In genomic region chr2:176122633-176123482, GRCh38 we compare ENCODE assay signal across 8 cellular contexts. TPM values are rescaled to one million over a fixed set of nuclear protein-coding genes. Genes with fewer than 3 reads are reported as not detected.
DNase-seq lines count a peak whose midpoint lies in the region; ATAC-seq and TF ChIP-seq lines count a peak whose summit lies in the region.

HOXD9 (plus strand) TSS chr2:176122719; CDS start chr2:176122769, 50 bp downstream.

- H3K27me3 ChIP-seq in SJCRH30 (no peaks in the 10 kb centered on the region), esophagus squamous epithelium (peaks cover 40 to 100% (median 54%) of the 10 kb centered on the region in 4 donors), osteoblast (ENCODE audit: insufficient read depth, low read length) (peaks cover 64% of the 10 kb centered on the region)

- peak within 1 kb of the TSS; percentile 76 for H2AFZ ChIP-seq in osteoblast (ENCODE audit: low read length)

- H3K36me3 ChIP-seq in SJCRH30 (no peaks in the 10 kb centered on the region), esophagus squamous epithelium (no peaks in the 10 kb centered on the region), osteoblast (ENCODE audit: insufficient read depth, low read length) (no peaks in the 10 kb centered on the region)

- no peaks in the 10 kb centered on the region for H3K9me3 ChIP-seq in SJCRH30 (replicated peaks)
- H3K9me3 ChIP-seq in esophagus squamous epithelium: no peaks in the 10 kb centered on the region
- H3K9me3 ChIP-seq in osteoblast (ENCODE audit: low read depth, low read length): no peaks in the 10 kb centered on the region

- no peaks in the 10 kb centered on the region for H3K4me1 ChIP-seq in SJCRH30
- H3K4me1 ChIP-seq in esophagus squamous epithelium: peaks cover 0 to 41% (median 4%) of the 10 kb centered on the region in 3 donors
- H3K4me1 ChIP-seq in osteoblast (ENCODE audit: insufficient read depth, low read length): peaks cover 10% of the 10 kb centered on the region

- H3K79me2 ChIP-seq in osteoblast (ENCODE audit: insufficient read depth, low read length): no peaks in the 10 kb centered on the region

- peak within 1 kb of the TSS; percentile 87 for H3K4me2 ChIP-seq in osteoblast (ENCODE audit: insufficient read depth, low read length)

- TF ChIP-seq POLR2A in esophagus squamous epithelium (IDR thresholded peaks at IDR 0.05): peak in 1 of 4 donors; percentile 41

- no peaks in the 10 kb centered on the region for H4K20me1 ChIP-seq in osteoblast (ENCODE audit: insufficient read depth, low read length)

- intact Hi-C loops in esophagus squamous epithelium (cut with DNase I): loop anchor here (10.0 kb wide), 2 partner anchors 692 to 1022 kb away; no protein-coding TSS in a partner anchor

- DNase-seq in Daoy (ENCODE audit: low read depth) (peak; percentile 82), SJCRH30 (peak; percentile 72 to 77), esophagus squamous epithelium (lab: John Stamatoyannopoulos, UW) (no peak), osteoblast (ENCODE audit: insufficient read length, low spot score, missing footprints) (peak; percentile 97), hepatic stellate cell (ENCODE audit: low spot score) (no peak), HuH-7.5 (ENCODE audit: low spot score) (no peak)
- DNase-seq in central memory CD4-positive, alpha-beta T cell: no peak

- TF ChIP-seq CTCF in esophagus squamous epithelium (IDR thresholded peaks at IDR 0.05): no peak
- TF ChIP-seq CTCF in osteoblast (IDR thresholded peaks at IDR 0.05; ENCODE audit: extremely low read depth, low read depth, low read length): no peak

- peak within 1 kb of the TSS; percentile 50; the same call in 1 of the 2 replicates for H3K27ac ChIP-seq in SJCRH30
- peak within 1 kb of the TSS; percentile 36 to 85 (median 70) for H3K27ac ChIP-seq in esophagus squamous epithelium
- H3K27ac ChIP-seq in osteoblast (ENCODE audit: low read depth, low read length): no peak within 1 kb of the TSS

- 7% methylated on average over 21 of the region's 97 CpGs; no CpG with 5 or more reads in 1 of the 2 donors for WGBS in esophagus squamous epithelium, 2 donors

- H3K4me3 ChIP-seq in SJCRH30 (peak within 1 kb of the TSS; percentile 80), esophagus squamous epithelium (peak within 1 kb of the TSS; percentile 27 to 59 (median 42)), osteoblast (ENCODE audit: insufficient read depth, low read length) (peak within 1 kb of the TSS; percentile 76)

- ATAC-seq in HG02588 (IDR thresholded peaks at IDR 0.05; ENCODE audit: unreplicated experiment): no peak

RNA-seq across cellular contexts. Expression of gene HOXD9, which starts in this region (rescaled TPM):
- 2.5 and 3.1 TPM in 2 replicates for total RNA-seq in Daoy (2014; rRNA removed; shearing (Covaris generic))
- 3.9 and 4.4 TPM in 2 replicates for total RNA-seq in SJCRH30 (2014; rRNA removed; shearing (Covaris generic))
- total RNA-seq in esophagus squamous epithelium: 1 to 10 TPM in 1 of 4 donors, under 1 TPM in 1, not detected in 2; 0.61 to 3.4 TPM
- 0.36 and 0.59 TPM in 2 replicates for total RNA-seq in osteoblast

Comparison
In these comparisons a context has a peak if more than half of its experiments do, and no peak if none do; other contexts are left out.
1. Peak in DNase-seq, H3K4me3 ChIP-seq and H3K4me2 ChIP-seq in osteoblast; RNA of the gene not detected or under 1 TPM.
2. DNase-seq: peak in Daoy (single experiment) and SJCRH30 (2 of 2); none in esophagus squamous epithelium (single experiment), central memory CD4-positive, alpha-beta T cell (single experiment), hepatic stellate cell (single experiment) and HuH-7.5 (single experiment).
3. Peak in every context shown above with its lines, with median percentiles within 50 percentile points of each other: H3K4me3 ChIP-seq.